Comparison of ENCODE assay signal across 8 cellular contexts in genomic region chr14:52706286-52706685, GRCh38.
A peak's percentile ranks its signal among the peaks of the same experiment; 100 is the strongest.
DNase-seq lines count a peak whose midpoint lies in the region; ATAC-seq lines count a peak whose summit lies in the region.

No MANE protein-coding gene starts in this region.

- no peaks in the 10 kb centered on the region for H3K27me3 ChIP-seq in iPS-20b (ENCODE audit: insufficient read depth, low read length)

- DNase-seq in DMS79 treated with DMSO at 0.1 percent for 48 hours (lab: John Stamatoyannopoulos, UW) (peak; percentile 84), NAMALWA (ENCODE audit: low spot score) (peak; percentile 25), hypothalamus (lab: John Stamatoyannopoulos, UW) (no peak)
- DNase-seq in activated gamma-delta T cell treated with anti-CD3 and anti-CD28 coated beads, Interleukin-2, amount 50 U/mL, for 16 hours (ENCODE audit: low read depth) = peak; percentile 22
- peak; percentile 65 for DNase-seq in stimulated activated CD8-positive, alpha-beta memory T cell treated with anti-CD3 and anti-CD28 coated beads, Interleukin-4, amount 100 ng/mL, for 48 hours

- H3K27ac ChIP-seq in iPS-20b (ENCODE audit: low read length) = peak overlapping the region; percentile 77

- peaks cover 9% of the 10 kb centered on the region; the same call in 1 of the 2 replicates for H3K4me1 ChIP-seq in iPS-20b (ENCODE audit: insufficient read depth, low read length)

- H3K9me3 ChIP-seq in iPS-20b (ENCODE audit: insufficient read depth, low read depth, low read length) = no peaks in the 10 kb centered on the region

- H3K36me3 ChIP-seq in iPS-20b (ENCODE audit: insufficient read depth, low read depth, low read length) = peaks cover 30% of the 10 kb centered on the region

- H3K4me3 ChIP-seq in iPS-20b (ENCODE audit: low read length) = peak overlapping the region; percentile 95

- ATAC-seq in HG03354 (IDR thresholded peaks at IDR 0.05; ENCODE audit: poor library complexity, severe bottlenecking, unreplicated experiment) (no peak), HG02642 (IDR thresholded peaks at IDR 0.05; ENCODE audit: poor library complexity, unreplicated experiment) (no peak)

- H3K9ac ChIP-seq in iPS-20b (ENCODE audit: low read depth, low read length) = peak overlapping the region; percentile 96; the same call in 1 of the 2 replicates

Comparison
In these comparisons a context has a peak if more than half of its experiments do, and no peak if none do; other contexts are left out.
1. DNase-seq: peak in DMS79 treated with DMSO at 0.1 percent for 48 hours (single experiment), NAMALWA (single experiment), activated gamma-delta T cell treated with anti-CD3 and anti-CD28 coated beads, Interleukin-2, amount 50 U/mL, for 16 hours (single experiment) and stimulated activated CD8-positive, alpha-beta memory T cell treated with anti-CD3 and anti-CD28 coated beads, Interleukin-4, amount 100 ng/mL, for 48 hours (single experiment); none in hypothalamus (0 of 51).